8 cellular contexts compared by ENCODE assay signal in genomic region chr17:10115536-10115932, GRCh38.
DNase-seq lines count a peak whose midpoint lies in the region; ATAC-seq and TF ChIP-seq lines count a peak whose summit lies in the region.

No MANE protein-coding gene starts in this region.

- H3K9ac ChIP-seq in mucosa of rectum (ENCODE audit: low read depth in 1 of 2, low read length in 2 of 2): no peak overlapping the region

- peaks cover 0 to 85% (median 49%) of the 10 kb centered on the region in 12 donors for H3K4me1 ChIP-seq in heart left ventricle
- H3K4me1 ChIP-seq in mucosa of rectum (ENCODE audit: control insufficient read depth in 2 of 2, insufficient read depth in 2 of 2, low read length in 2 of 2): peaks cover 21 to 33% of the 10 kb centered on the region in 2 donors
- peaks cover 6 to 33% (median 16%) of the 10 kb centered on the region in 4 donors for H3K4me1 ChIP-seq in transverse colon

- H3K36me3 Mint-ChIP-seq in MCF 10A (ENCODE audit: insufficient read depth, unreplicated experiment): no peaks in the 10 kb centered on the region

- TF ChIP-seq POLR2A in heart left ventricle (IDR thresholded peaks at IDR 0.05) (no peak), transverse colon (IDR thresholded peaks at IDR 0.05) (no peak)

- ATAC-seq in heart left ventricle (no peak), GM21423 (IDR thresholded peaks at IDR 0.05; ENCODE audit: unreplicated experiment) (no peak)

- no peaks in the 10 kb centered on the region for H3K27me3 Mint-ChIP-seq in MCF 10A (ENCODE audit: insufficient read depth, unreplicated experiment)

- H3K36me3 ChIP-seq in heart left ventricle (no peaks in the 10 kb centered on the region), mucosa of rectum (ENCODE audit: control insufficient read depth in 2 of 2, insufficient read depth in 2 of 2, low read length in 2 of 2) (no peaks in the 10 kb centered on the region), transverse colon (no peaks in the 10 kb centered on the region), H7 (replicated peaks; ENCODE audit: control insufficient read depth, insufficient read depth, low read length) (no peaks in the 10 kb centered on the region)

- DNase-seq in heart left ventricle (no peak), cardiac septum (ENCODE audit: low spot score) (no peak), MCF 10A (ENCODE audit: unreplicated experiment) (no peak), transverse colon (no peak), middle frontal gyrus (ENCODE audit: extremely low spot score, low spot score) (no peak), H7 (no peak)

- TF ChIP-seq EP300 in transverse colon (IDR thresholded peaks at IDR 0.05; ENCODE audit: low read depth): no peak

- CTCF ChIA-PET in MCF 10A (lab: Yijun Ruan, JAX): interaction anchor here (0.7 kb wide), 1 partner anchor 149 kb away, joined by 3 read pairs; no protein-coding TSS in a partner anchor

- H3K27ac ChIP-seq in heart left ventricle (peak overlapping the region; percentile 72 to 96 (median 92)), mucosa of rectum (ENCODE audit: low read depth in 2 of 2, low read length in 2 of 2) (peak overlapping the region; percentile 53 to 84), transverse colon (peak overlapping the region; percentile 74 to 87 (median 80))

- H3K9me3 Mint-ChIP-seq in MCF 10A (ENCODE audit: unreplicated experiment): peaks cover 20% of the 10 kb centered on the region

- intact Hi-C loops in heart left ventricle (cut with DNase I): loop anchor here in 2 of 10 donors (5.0 to 10.0 kb wide), 3 partner anchors 79 to 177 kb away; partner anchors contain the start of gene GAS7 (in 2 of the 2)
- intact Hi-C loops in cardiac septum (cut with DNase I): loop anchor here (5.0 to 10.0 kb wide), 2 partner anchors 143 to 179 kb away; no protein-coding TSS in a partner anchor
- intact Hi-C loops in MCF 10A (cut with micrococcal nuclease): no loop called here
- intact Hi-C loops in transverse colon (cut with DNase I; ENCODE audit: low total_unique reads): no loop called here

- TF ChIP-seq CTCF in heart left ventricle (IDR thresholded peaks at IDR 0.05): no peak
- TF ChIP-seq CTCF in MCF 10A (IDR thresholded peaks at IDR 0.05; ENCODE audit: unreplicated experiment): no peak
- no peak for TF ChIP-seq CTCF in transverse colon (IDR thresholded peaks at IDR 0.05)

- H3K9me3 ChIP-seq in heart left ventricle (no peaks in the 10 kb centered on the region), mucosa of rectum (ENCODE audit: control insufficient read depth in 2 of 2, low read length in 2 of 2) (no peaks in the 10 kb centered on the region), transverse colon (no peaks in the 10 kb centered on the region)

- H3K4me1 Mint-ChIP-seq in MCF 10A (ENCODE audit: insufficient read depth, unreplicated experiment): peaks cover 13% of the 10 kb centered on the region

- H3K4me3 ChIP-seq in heart left ventricle (peak overlapping the region in 4 of 12 donors; percentile 13 to 45 (median 32)), mucosa of rectum (ENCODE audit: low read length in 2 of 2) (no peak overlapping the region), transverse colon (no peak overlapping the region), H7 (ENCODE audit: insufficient read depth, low read depth, low read length) (no peak overlapping the region)

- no peaks in the 10 kb centered on the region for H3K27me3 ChIP-seq in heart left ventricle
- H3K27me3 ChIP-seq in mucosa of rectum (ENCODE audit: control insufficient read depth in 2 of 2, insufficient read depth in 2 of 2, low read length in 2 of 2): no peaks in the 10 kb centered on the region
- H3K27me3 ChIP-seq in transverse colon: no peaks in the 10 kb centered on the region
- no peaks in the 10 kb centered on the region for H3K27me3 ChIP-seq in H7 (ENCODE audit: control insufficient read depth, insufficient read depth, low read length)

- H3K4me3 Mint-ChIP-seq in MCF 10A (ENCODE audit: unreplicated experiment): peak overlapping the region; percentile 17

- POLR2A ChIA-PET in MCF 10A (lab: Yijun Ruan, JAX): interaction anchor here (1.0 kb wide), 1 partner anchor 12 kb away, joined by 3 read pairs; no protein-coding TSS in a partner anchor

- WGBS in heart left ventricle, 4 donors: 72 to 82% (median 75%) methylated on average over 4 of the region's 4 CpGs
- 78 to 100% methylated on average over 1 to 4 of the region's 4 CpGs for WGBS in transverse colon (ENCODE audit: low coverage in 1 of 2), 2 donors

- in situ Hi-C loops in transverse colon (cut with MboI; ENCODE audit: low pct_ligation_motif_present in 1 of 4, low pct_unique_long_range_greater_than_20kb in 1 of 4, low sequenced_read_pairs in 3 of 4): no loop called here

- no peak overlapping the region for H3K27ac Mint-ChIP-seq in MCF 10A (ENCODE audit: low read depth, unreplicated experiment)

- BruUV-seq in MCF 10A (replicated peaks; lab: Mats Ljungman, UMichigan): no TSS peak
